ENCODE assay signal across 8 cellular contexts in the genomic region with DNA sequence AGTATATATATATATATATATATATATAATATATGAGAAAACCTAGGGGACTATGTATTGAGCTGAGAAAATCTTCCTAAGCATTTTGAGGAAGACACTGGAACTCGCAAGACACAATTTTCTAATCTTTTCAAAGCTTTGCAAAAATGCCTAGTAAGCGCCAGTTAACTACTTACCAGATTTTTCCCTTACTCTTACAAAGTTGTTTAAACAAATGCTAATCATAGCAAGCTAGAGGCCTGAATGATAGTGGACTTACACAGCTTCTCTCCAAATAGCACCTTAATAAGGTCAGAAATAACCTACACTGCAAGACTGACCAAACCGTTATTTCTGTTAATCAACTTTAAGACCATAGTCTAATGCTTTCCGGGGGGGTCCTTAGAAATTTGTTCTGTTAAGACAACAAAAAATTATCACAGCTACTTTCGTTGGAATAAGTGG. TPM values are rescaled to one million over a fixed set of nuclear protein-coding genes. Genes with fewer than 3 reads are reported as not detected.
A peak's percentile ranks its signal among the peaks of the same experiment; 100 is the strongest.
DNase-seq lines count a peak whose midpoint lies in the region; ATAC-seq and TF ChIP-seq lines count a peak whose summit lies in the region.

No MANE protein-coding gene starts in this region.

- H3K79me2 ChIP-seq in ACC112 (ENCODE audit: control insufficient read depth, insufficient read depth, low read length, unreplicated experiment), result peaks cover 8% of the 10 kb centered on the region
- H3K79me2 ChIP-seq in HCT116 (ENCODE audit: insufficient read depth, low read length), result no peaks in the 10 kb centered on the region

- H2AFZ ChIP-seq in ACC112 (ENCODE audit: low read length, unreplicated experiment) (no peak overlapping the region), HCT116 (ENCODE audit: low read depth, low read length, poor library complexity, severe bottlenecking) (no peak overlapping the region)

- peak overlapping the region; percentile 88 for H3K9ac ChIP-seq in HCT116 (ENCODE audit: low read length)

- intact Hi-C loops in HCT116 (cut with micrococcal nuclease), result loop anchor here (5.0 kb wide), 1 partner anchor 1101 kb away; a partner anchor contains a TSS
- intact Hi-C loops in vagina (cut with DNase I), result no loop called here
- intact Hi-C loops in mucosa of descending colon (cut with DNase I, micrococcal nuclease), result no loop called here

- TF ChIP-seq CTCF in HCT116 (IDR thresholded peaks at IDR 0.05 in 2 of 3, conservative IDR thresholded peaks at IDR 0.05 in 1 of 3; ENCODE audit: borderline replicate concordance in 1 of 3, insufficient read depth in 1 of 3, low read depth in 2 of 3, low read length in 2 of 3), result no peak
- no peak for TF ChIP-seq CTCF in vagina (IDR thresholded peaks at IDR 0.05)
- no peak for TF ChIP-seq CTCF in mucosa of descending colon (IDR thresholded peaks at IDR 0.05)

- H3K27me3 ChIP-seq in ACC112 (ENCODE audit: insufficient read depth, low read length) (no peaks in the 10 kb centered on the region), HCT116 (ENCODE audit: insufficient read depth, low read length) (no peaks in the 10 kb centered on the region), vagina (no peaks in the 10 kb centered on the region)

- H3K9me2 ChIP-seq in HCT116 (ENCODE audit: insufficient read depth), result no peaks in the 10 kb centered on the region

- H3K27ac ChIP-seq in ACC112 (ENCODE audit: low read depth, low read length), result peak overlapping the region; percentile 80
- peak overlapping the region; percentile 98 for H3K27ac ChIP-seq in HCT116 (ENCODE audit: low read depth, low read length)
- H3K27ac ChIP-seq in vagina, result no peak overlapping the region

- no peak for DNase-seq in HCT116 (ENCODE audit: low read depth, low spot score)
- DNase-seq in glomerular visceral epithelial cell (ENCODE audit: extremely low spot score), result peak; percentile 43
- no peak for DNase-seq in vagina (ENCODE audit: extremely low spot score in 2 of 2)
- DNase-seq in hepatic stellate cell (ENCODE audit: low spot score), result no peak
- DNase-seq in mucosa of descending colon, result no peak

- RAD21 ChIA-PET in HCT116 (lab: Charles Lee; ENCODE audit: low non-redundant PET in 1 of 2, low total read pairs in 2 of 2, uncharacterized antibody in 2 of 2, unreplicated experiment in 2 of 2), result no interaction called here

- no TSS peak for BruUV-seq in HCT116 (replicated peaks; lab: Mats Ljungman, UMichigan)

- CTCF ChIA-PET in HCT116 (lab: Charles Lee), result no interaction called here

- no peak for TF ChIP-seq RAD21 in HCT116 (IDR thresholded peaks at IDR 0.05; ENCODE audit: low read depth)

- TF ChIP-seq POLR2A in HCT116 (IDR thresholded peaks at IDR 0.05; ENCODE audit: borderline replicate concordance, extremely low read depth, insufficient read depth, insufficient read length) (peak; percentile 77), vagina (IDR thresholded peaks at IDR 0.05) (no peak)

- H3K4me3 ChIP-seq in ACC112 (ENCODE audit: low read depth, low read length) (peak overlapping the region; percentile 85), HCT116 (replicated peaks in 1 of 2; ENCODE audit: low read depth in 1 of 2, low read length in 2 of 2) (peak overlapping the region; percentile 70 to 74), vagina (peak overlapping the region; percentile 50 to 61), mucosa of descending colon (no peak overlapping the region)

- H3K9me3 ChIP-seq in HCT116 (ENCODE audit: control insufficient read depth in 1 of 2, insufficient read depth in 1 of 2, low read depth in 1 of 2, low read length in 2 of 2), result no peaks in the 10 kb centered on the region
- no peaks in the 10 kb centered on the region for H3K9me3 ChIP-seq in vagina
- H3K9me3 ChIP-seq in mucosa of descending colon, result no peaks in the 10 kb centered on the region

- peak overlapping the region; percentile 70 for H3K4me2 ChIP-seq in HCT116 (ENCODE audit: low read length)

- H3K36me3 ChIP-seq in ACC112 (ENCODE audit: insufficient read depth, low read length), result no peaks in the 10 kb centered on the region
- H3K36me3 ChIP-seq in HCT116 (ENCODE audit: control insufficient read depth in 1 of 2, insufficient read depth in 2 of 2, low read length in 2 of 2), result no peaks in the 10 kb centered on the region
- H3K36me3 ChIP-seq in vagina, result no peaks in the 10 kb centered on the region
- no peaks in the 10 kb centered on the region for H3K36me3 ChIP-seq in mucosa of descending colon (ENCODE audit: low read depth)

- H4K20me1 ChIP-seq in HCT116 (ENCODE audit: insufficient read depth), result no peaks in the 10 kb centered on the region

- no peak for ATAC-seq in HCT116
- ATAC-seq in SK-N-SH treated with all-trans-retinoic acid at 6 μM for 48 hours, result no peak
- no peak for ATAC-seq in GM19463 (IDR thresholded peaks at IDR 0.05; ENCODE audit: unreplicated experiment)
- no peak for ATAC-seq in mucosa of descending colon

- POLR2A ChIA-PET in HCT116 (lab: Charles Lee), result interaction anchor here (0.8 to 9.7 kb wide), 21 partner anchors 9 to 1863 kb away, joined by 3 to 227 read pairs (median 10); a partner anchor contains a TSS

- H3K4me1 ChIP-seq in ACC112 (ENCODE audit: control insufficient read depth, insufficient read depth, low read length, unreplicated experiment) (peaks cover 33% of the 10 kb centered on the region), HCT116 (ENCODE audit: control insufficient read depth in 1 of 2, insufficient read depth in 2 of 2, low read length in 2 of 2) (peaks cover 51 to 93% of the 10 kb centered on the region in 2 experiments), vagina (peaks cover 28% of the 10 kb centered on the region), mucosa of descending colon (ENCODE audit: low read depth) (peaks cover 10% of the 10 kb centered on the region)

TF ChIP-seq in HCT116, 20 proteins besides CTCF, POLR2A, EP300 and RAD21 (continues in another document):
- TF ChIP-seq POLR2AphosphoS5 (IDR thresholded peaks at IDR 0.05; ENCODE audit: low read depth, low read length) (no peak), ZNF274 (IDR thresholded peaks at IDR 0.05; ENCODE audit: low read depth, low read length) (no peak), EZH2 (IDR thresholded peaks at IDR 0.05) (no peak), JUND (IDR thresholded peaks at IDR 0.05) (no peak), SRF (IDR thresholded peaks at IDR 0.05; ENCODE audit: low read depth) (no peak), ZFX (IDR thresholded peaks at IDR 0.05) (no peak), EZH2phosphoT487 (IDR thresholded peaks at IDR 0.05; ENCODE audit: borderline replicate concordance) (no peak), MAX (IDR thresholded peaks at IDR 0.05) (no peak), CEBPB (IDR thresholded peaks at IDR 0.05; ENCODE audit: low read depth) (no peak), TCF7L2 (IDR thresholded peaks at IDR 0.05; ENCODE audit: borderline replicate concordance, extremely low read depth, insufficient read depth, insufficient read length) (no peak)
- TF ChIP-seq, protein P1, sequence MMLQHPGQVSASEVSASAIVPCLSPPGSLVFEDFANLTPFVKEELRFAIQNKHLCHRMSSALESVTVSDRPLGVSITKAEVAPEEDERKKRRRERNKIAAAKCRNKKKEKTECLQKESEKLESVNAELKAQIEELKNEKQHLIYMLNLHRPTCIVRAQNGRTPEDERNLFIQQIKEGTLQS (IDR thresholded peaks at IDR 0.05), result no peak

TF ChIP-seq in SK-N-SH treated with all-trans-retinoic acid at 6 μM for 48 hours, 23 proteins besides CTCF, POLR2A, EP300 and RAD21:
- TF ChIP-seq ZNF70 (CRISPR knock-in tag; IDR thresholded peaks at IDR 0.05) (no peak), CSDC2 (CRISPR knock-in tag; IDR thresholded peaks at IDR 0.05) (no peak), CSRNP3 (CRISPR knock-in tag; IDR thresholded peaks at IDR 0.05) (peak; percentile 69; the same call in 1 of the 2 replicates), GLIS3 (CRISPR knock-in tag; IDR thresholded peaks at IDR 0.05) (0 out of 2 replicates have a peak, but pooled peaks have one; percentile 74), ARNTL (CRISPR knock-in tag; IDR thresholded peaks at IDR 0.05; ENCODE audit: borderline replicate concordance, low read depth) (no peak)
- TF ChIP-seq, protein P2, sequence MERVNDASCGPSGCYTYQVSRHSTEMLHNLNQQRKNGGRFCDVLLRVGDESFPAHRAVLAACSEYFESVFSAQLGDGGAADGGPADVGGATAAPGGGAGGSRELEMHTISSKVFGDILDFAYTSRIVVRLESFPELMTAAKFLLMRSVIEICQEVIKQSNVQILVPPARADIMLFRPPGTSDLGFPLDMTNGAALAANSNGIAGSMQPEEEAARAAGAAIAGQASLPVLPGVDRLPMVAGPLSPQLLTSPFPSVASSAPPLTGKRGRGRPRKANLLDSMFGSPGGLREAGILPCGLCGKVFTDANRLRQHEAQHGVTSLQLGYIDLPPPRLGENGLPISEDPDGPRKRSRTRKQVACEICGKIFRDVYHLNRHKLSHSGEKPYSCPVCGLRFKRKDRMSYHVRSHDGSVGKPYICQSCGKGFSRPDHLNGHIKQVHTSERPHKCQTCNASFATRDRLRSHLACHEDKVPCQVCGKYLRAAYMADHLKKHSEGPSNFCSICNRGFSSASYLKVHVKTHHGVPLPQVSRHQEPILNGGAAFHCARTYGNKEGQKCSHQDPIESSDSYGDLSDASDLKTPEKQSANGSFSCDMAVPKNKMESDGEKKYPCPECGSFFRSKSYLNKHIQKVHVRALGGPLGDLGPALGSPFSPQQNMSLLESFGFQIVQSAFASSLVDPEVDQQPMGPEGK (CRISPR knock-in tag; IDR thresholded peaks at IDR 0.05; ENCODE audit: borderline replicate concordance), result peak; percentile 59; the same call in 1 of the 2 replicates

RNA-seq across cellular contexts. Expression of gene HFE, which starts 56.1 kb away (rescaled TPM):
- total RNA-seq in HCT116 (2021; ENCODE audit: unreplicated experiment), result 9.8 TPM
- polyA plus RNA-seq in HCT116 (2012), result 12.0 and 13.4 TPM in 2 replicates
- total RNA-seq in vagina, result 7.6 TPM
- 10 to 100 TPM in 2 of 3 donors, 1 to 10 TPM in 1; 8.9 to 12.0 (median 11.1) TPM for total RNA-seq in mucosa of descending colon
